Comparison of ENCODE assay signal across 14 cellular contexts in the genomic region with DNA sequence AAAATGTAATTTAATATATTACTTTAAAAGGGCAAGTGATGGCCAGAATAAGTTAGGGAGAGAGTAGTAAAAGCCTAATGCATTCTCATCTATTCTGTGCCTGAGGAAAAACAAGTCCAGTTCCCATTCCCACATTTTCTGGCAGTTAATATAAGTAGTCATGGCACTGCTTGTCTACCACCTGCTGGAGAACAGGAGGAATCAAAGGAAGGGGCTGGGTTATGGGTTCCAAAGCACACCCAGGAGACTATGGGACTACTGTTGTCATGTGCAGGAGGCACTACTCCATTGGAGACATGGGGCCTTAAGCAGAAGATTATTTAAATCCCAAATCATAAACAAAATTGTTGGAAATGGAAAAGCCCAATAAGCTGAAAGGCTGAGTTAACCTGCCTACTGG.
DNase-seq lines count a peak whose midpoint lies in the region; ATAC-seq, FAIRE-seq and TF ChIP-seq lines count a peak whose summit lies in the region.
"Had no signal": no experiment of that assay in that cellular context is flagged by ENCODE, and none has a peak within 500 bp of the region (broad histone marks: within the 10 kb centered on the region; RNA-seq: fewer than 3 reads in every experiment).

No MANE protein-coding gene starts in this region.

- in situ Hi-C loops in Panc1 (cut with HindIII; ENCODE audit: low pct_unique_long_range_greater_than_20kb, low sequenced_read_pairs): no loop called here

- peak; percentile 2 to 3 for DNase-seq in cardiac muscle cell (ENCODE audit: low read depth in 1 of 2, low spot score in 1 of 2)
- no peak for DNase-seq in heart left ventricle
- DNase-seq in Panc1 (ENCODE audit: low read depth, low spot score): no peak
- peak; percentile 20 for DNase-seq in globus pallidus (ENCODE audit: low spot score)
- peak; percentile 13 for DNase-seq in urothelium cell line (ENCODE audit: low spot score)
- DNase-seq in dorsolateral prefrontal cortex: no peak
- DNase-seq: activated CD4-positive, alpha-beta T cell treated with anti-CD3 and anti-CD28 coated beads for 36 hours; DND-41; kidney glomerular epithelial cell; NCI-H510A had no signal

- H3K36me3 ChIP-seq in cardiac muscle cell: no peaks in the 10 kb centered on the region
- H3K36me3 ChIP-seq in heart left ventricle: no peaks in the 10 kb centered on the region
- no peaks in the 10 kb centered on the region for H3K36me3 ChIP-seq in Panc1 (ENCODE audit: control insufficient read depth, insufficient read depth, low read length)

- H3K4me3 ChIP-seq in cardiac muscle cell: no peak overlapping the region
- no peak overlapping the region for H3K4me3 ChIP-seq in heart left ventricle
- no peak overlapping the region for H3K4me3 ChIP-seq in Panc1 (ENCODE audit: low read depth in 2 of 2, low read length in 2 of 2)
- H3K4me3 ChIP-seq in dorsolateral prefrontal cortex: no peak overlapping the region

- no peak overlapping the region for H3K27ac ChIP-seq in cardiac muscle cell
- H3K27ac ChIP-seq in heart left ventricle: no peak overlapping the region
- H3K27ac ChIP-seq in Panc1 (ENCODE audit: low read length): no peak overlapping the region
- peak overlapping the region in 1 of 59 donors; percentile 29 for H3K27ac ChIP-seq in dorsolateral prefrontal cortex
- H3K27ac ChIP-seq: RWPE1 had no signal

- ATAC-seq in heart left ventricle (no peak), Panc1 (no peak), GM19324 (IDR thresholded peaks at IDR 0.05; ENCODE audit: low FRiP score, unreplicated experiment) (no peak), HG03108 (IDR thresholded peaks at IDR 0.05; ENCODE audit: unreplicated experiment) (no peak)
- ATAC-seq: activated CD4-positive, alpha-beta T cell treated with anti-CD3 and anti-CD28 coated beads for 36 hours; activated naive CD4-positive, alpha-beta T cell treated with anti-CD3 and anti-CD28 coated beads, Interleukin-2, amount 50 U/mL, for 72 hours had no signal

- TF ChIP-seq CTCF in cardiac muscle cell (IDR thresholded peaks at IDR 0.05; ENCODE audit: low read depth, low read length) (peak; percentile 7), heart left ventricle (IDR thresholded peaks at IDR 0.05) (no peak), Panc1 (IDR thresholded peaks at IDR 0.05) (0 out of 2 replicates have a peak, but pooled peaks have one; percentile 11), dorsolateral prefrontal cortex (IDR thresholded peaks at IDR 0.05 in 54 of 56, conservative IDR thresholded peaks at IDR 0.05 in 2 of 56; ENCODE audit: low read depth in 1 of 56, partially characterized antibody in 56 of 56) (peak in 3 of 56 donors; percentile 7 to 10 (median 9))

- BruUV-seq in Panc1 (replicated peaks; lab: Mats Ljungman, UMichigan): no TSS peak

- TF ChIP-seq POLR2A in heart left ventricle (IDR thresholded peaks at IDR 0.05): no peak

- H3K27me3 ChIP-seq in cardiac muscle cell (no peaks in the 10 kb centered on the region), heart left ventricle (no peaks in the 10 kb centered on the region), Panc1 (ENCODE audit: control insufficient read depth, insufficient read depth, low read length) (no peaks in the 10 kb centered on the region), dorsolateral prefrontal cortex (no peaks in the 10 kb centered on the region)

- no peaks in the 10 kb centered on the region for H3K4me1 ChIP-seq in cardiac muscle cell (ENCODE audit: low read depth)
- H3K4me1 ChIP-seq in heart left ventricle: no peaks in the 10 kb centered on the region
- no peaks in the 10 kb centered on the region for H3K4me1 ChIP-seq in Panc1 (ENCODE audit: control insufficient read depth, insufficient read depth, low read length)

- H3K9me3 ChIP-seq in cardiac muscle cell (ENCODE audit: low read depth): no peaks in the 10 kb centered on the region
- peaks cover 0 to 5% (median 0%) of the 10 kb centered on the region in 12 donors for H3K9me3 ChIP-seq in heart left ventricle
- H3K9me3 ChIP-seq in Panc1 (ENCODE audit: control insufficient read depth, insufficient read depth, low read depth, low read length): no peaks in the 10 kb centered on the region

- FAIRE-seq in urothelium cell line (lab: Jason Lieb, UNC): no peak

- POLR2A ChIA-PET in Panc1 (lab: Charles Lee): no interaction called here

- CTCF ChIA-PET in Panc1 (lab: Charles Lee): no interaction called here

- intact Hi-C loops in heart left ventricle (cut with DNase I): no loop called here
- intact Hi-C loops in Panc1 (cut with micrococcal nuclease; ENCODE audit: unreplicated experiment): no loop called here
- intact Hi-C loops in dorsolateral prefrontal cortex (cut with DNase I): no loop called here

Comparison
In these comparisons a context has a peak if more than half of its experiments do, and no peak if none do; other contexts are left out.
1. DNase-seq: peak in cardiac muscle cell (2 of 2), globus pallidus (single experiment) and urothelium cell line (single experiment); none in heart left ventricle (0 of 5), Panc1 (single experiment) and dorsolateral prefrontal cortex (0 of 10).
2. CTCF ChIP-seq: peak in cardiac muscle cell (single experiment) and Panc1 (single experiment); none in heart left ventricle (0 of 12).